ENCODE assay signal across 1 cellular context in the genomic region with DNA sequence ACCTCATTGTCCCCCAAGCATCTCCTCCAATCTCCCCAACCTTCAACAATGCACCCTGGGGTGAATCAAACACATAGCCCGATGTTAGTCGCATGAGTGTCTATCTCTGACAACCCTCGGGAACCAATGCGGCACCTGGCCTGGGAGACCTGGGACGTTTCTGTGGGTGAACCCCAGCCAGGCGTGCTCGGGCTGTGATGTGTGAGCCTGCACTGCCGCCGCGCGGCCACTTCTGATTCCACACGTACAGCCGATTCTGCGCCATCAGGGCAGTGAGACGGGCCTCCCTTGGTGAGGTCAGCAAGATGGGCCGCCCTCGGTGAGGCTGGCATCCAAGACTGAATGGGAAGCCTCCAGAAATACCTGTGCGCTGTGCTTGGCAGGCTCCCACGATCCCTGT.
TF ChIP-seq lines count a peak whose summit lies in the region.

No MANE protein-coding gene starts in this region.

TF ChIP-seq in IMR-90, 13 proteins besides CTCF, POLR2A, EP300 and RAD21:
- TF ChIP-seq FOS (IDR thresholded peaks at IDR 0.05; ENCODE audit: low read depth, low read length) = no peak
- TF ChIP-seq CHD1 (IDR thresholded peaks at IDR 0.05; ENCODE audit: low read depth, low read length) = no peak
- TF ChIP-seq RCOR1 (IDR thresholded peaks at IDR 0.05; ENCODE audit: insufficient replicate concordance, low read length) = no peak
- no peak for TF ChIP-seq MAFK (IDR thresholded peaks at IDR 0.05; ENCODE audit: low read depth, low read length)
- TF ChIP-seq MXI1 (IDR thresholded peaks at IDR 0.05; ENCODE audit: borderline replicate concordance, low read depth, low read length) = no peak
- TF ChIP-seq, protein P1, sequence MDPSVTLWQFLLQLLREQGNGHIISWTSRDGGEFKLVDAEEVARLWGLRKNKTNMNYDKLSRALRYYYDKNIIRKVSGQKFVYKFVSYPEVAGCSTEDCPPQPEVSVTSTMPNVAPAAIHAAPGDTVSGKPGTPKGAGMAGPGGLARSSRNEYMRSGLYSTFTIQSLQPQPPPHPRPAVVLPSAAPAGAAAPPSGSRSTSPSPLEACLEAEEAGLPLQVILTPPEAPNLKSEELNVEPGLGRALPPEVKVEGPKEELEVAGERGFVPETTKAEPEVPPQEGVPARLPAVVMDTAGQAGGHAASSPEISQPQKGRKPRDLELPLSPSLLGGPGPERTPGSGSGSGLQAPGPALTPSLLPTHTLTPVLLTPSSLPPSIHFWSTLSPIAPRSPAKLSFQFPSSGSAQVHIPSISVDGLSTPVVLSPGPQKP (IDR thresholded peaks at IDR 0.05; ENCODE audit: borderline replicate concordance, low read depth, low read length) = no peak
- no peak for TF ChIP-seq MAZ (IDR thresholded peaks at IDR 0.05; ENCODE audit: borderline replicate concordance, low read depth, low read length)
- TF ChIP-seq SMC3 (IDR thresholded peaks at IDR 0.05; ENCODE audit: low read depth, low read length) = no peak
- TF ChIP-seq BHLHE40 (IDR thresholded peaks at IDR 0.05; ENCODE audit: low read depth, low read length) = no peak
- TF ChIP-seq NFE2L2 (IDR thresholded peaks at IDR 0.05; ENCODE audit: low read depth, low read length) = no peak
